In genomic region chr2:140687825-140688224, GRCh38 we compare ENCODE assay signal across 8 cellular contexts.
"Had no signal": no experiment of that assay in that cellular context is flagged by ENCODE, and none has a peak within 500 bp of the region (broad histone marks: within the 10 kb centered on the region; RNA-seq: fewer than 3 reads in every experiment).

No MANE protein-coding gene starts in this region.

- DNase-seq: GM23248, GOT3, H7, HFFc6, KBM-7 had no signal

- ATAC-seq: HCT116, HepG2 had no signal

- H3K27ac ChIP-seq: GM23248, HL-60 had no signal
